In genomic region chr10:123014772-123015171, GRCh38 we compare ENCODE assay signal across 31 cellular contexts.
"Had no signal": no experiment of that assay in that cellular context is flagged by ENCODE, and none has a peak within 500 bp of the region (broad histone marks: within the 10 kb centered on the region; RNA-seq: fewer than 3 reads in every experiment).

No MANE protein-coding gene starts in this region.

- ATAC-seq: natural killer cell; psoas muscle; right cardiac atrium; sciatic nerve; stimulated activated memory B cell treated with anti-CD40 and anti-IgM and Interleukin-4, amounts not matched to agents 10 μg/mL and 1 μg/mL and 100 μg/mL, for 72 hours; stimulated activated naive CD8-positive, alpha-beta T cell treated with anti-CD3 and anti-CD28 coated beads, Interleukin-15, amount 100 ng/mL, for 72 hours; stimulated activated naive CD8-positive, alpha-beta T cell treated with anti-CD3 and anti-CD28 coated beads, Interleukin-15, Interleukin-2, amounts not matched to agents 100 U/mL and 50 U/mL, for 24 hours had no signal

- H3K27ac ChIP-seq: neural progenitor cell, ovary, parathyroid adenoma, psoas muscle, skin epidermis, spleen, thoracic aorta, thyroid gland, tibial nerve, upper lobe of left lung, vagina had no signal

- H3K9ac ChIP-seq: neural progenitor cell, parathyroid adenoma had no signal

- H3K4me1 ChIP-seq: parathyroid adenoma had no signal

- H3K36me3 Mint-ChIP-seq: natural killer cell had no signal

- H3K4me3 ChIP-seq: neural progenitor cell, ovary, psoas muscle, skin epidermis, smooth muscle cell, spleen, thoracic aorta, thyroid gland, tibial nerve, upper lobe of left lung, vagina had no signal

- H3K9me3 ChIP-seq: ovary, psoas muscle, spleen, thoracic aorta, thyroid gland, tibial nerve, upper lobe of left lung, vagina had no signal

- H3K36me3 ChIP-seq: neural progenitor cell, ovary, thoracic aorta, thyroid gland, tibial nerve, upper lobe of left lung, vagina had no signal

- H3K4me2 ChIP-seq: neural progenitor cell, smooth muscle cell had no signal

- H3K27me3 Mint-ChIP-seq: progenitor cell of endocrine pancreas; stimulated activated memory B cell treated with anti-CD40 and anti-IgM and Interleukin-4, amounts not matched to agents 10 μg/mL and 1 μg/mL and 100 μg/mL, for 72 hours; stimulated activated naive CD8-positive, alpha-beta T cell treated with anti-CD3 and anti-CD28 coated beads, Interleukin-15, amount 100 ng/mL, for 72 hours had no signal

- H3K27ac Mint-ChIP-seq: natural killer cell; nephron; neural progenitor cell; progenitor cell of endocrine pancreas; stimulated activated memory B cell treated with anti-CD40 and anti-IgM and Interleukin-4, amounts not matched to agents 10 μg/mL and 1 μg/mL and 100 μg/mL, for 72 hours; stimulated activated naive CD8-positive, alpha-beta T cell treated with anti-CD3 and anti-CD28 coated beads, Interleukin-15, amount 100 ng/mL, for 72 hours had no signal

- H3K27me3 ChIP-seq: ovary, spleen, thyroid gland, tibial nerve, upper lobe of left lung, vagina had no signal

- H3K4me3 Mint-ChIP-seq: natural killer cell; neural progenitor cell; stimulated activated memory B cell treated with anti-CD40 and anti-IgM and Interleukin-4, amounts not matched to agents 10 μg/mL and 1 μg/mL and 100 μg/mL, for 72 hours; stimulated activated naive CD8-positive, alpha-beta T cell treated with anti-CD3 and anti-CD28 coated beads, Interleukin-15, amount 100 ng/mL, for 72 hours had no signal

- FAIRE-seq: urothelium cell line had no signal

- H2AFZ ChIP-seq: neural progenitor cell, parathyroid adenoma had no signal

- DNase-seq: natural killer cell; occipital lobe; ovary; posterior cingulate gyrus; psoas muscle; right cardiac atrium; spleen; stimulated activated CD4-positive, alpha-beta T cell treated with anti-CD3 and anti-CD28 coated beads, Interleukin-12 subunit alpha, Interleukin-12 subunit beta, amount 100 ng/mL, for 4 hours; stimulated activated CD4-positive, alpha-beta T cell treated with anti-CD3 and anti-CD28 coated beads, Interleukin-1b, Interleukin-23, amount 100 ng/mL, for 48 hours; stimulated activated CD4-positive, alpha-beta T cell treated with anti-CD3 and anti-CD28 coated beads, Interleukin-4, amount 100 ng/mL, for 1 hour; stimulated activated CD4-positive, alpha-beta T cell treated with anti-CD3 and anti-CD28 coated beads, Interleukin-4, amount 100 ng/mL, for 4 hours; stimulated activated CD8-positive, alpha-beta memory T cell treated with anti-CD3 and anti-CD28 coated beads, Interleukin-4, amount 100 ng/mL, for 48 hours; stimulated activated naive CD4-positive, alpha-beta T cell; stimulated activated naive CD8-positive, alpha-beta T cell treated with anti-CD3 and anti-CD28 coated beads, Interleukin-15, amount 100 ng/mL, for 72 hours; stimulated activated naive CD8-positive, alpha-beta T cell treated with anti-CD3 and anti-CD28 coated beads, Interleukin-15, Interleukin-2, amounts not matched to agents 100 U/mL and 50 U/mL, for 24 hours; substantia nigra; thyroid gland; trophoblast cell; upper lobe of left lung had no signal

- H3K9me3 Mint-ChIP-seq: natural killer cell, nephron, neural progenitor cell had no signal
